In the genomic region with DNA sequence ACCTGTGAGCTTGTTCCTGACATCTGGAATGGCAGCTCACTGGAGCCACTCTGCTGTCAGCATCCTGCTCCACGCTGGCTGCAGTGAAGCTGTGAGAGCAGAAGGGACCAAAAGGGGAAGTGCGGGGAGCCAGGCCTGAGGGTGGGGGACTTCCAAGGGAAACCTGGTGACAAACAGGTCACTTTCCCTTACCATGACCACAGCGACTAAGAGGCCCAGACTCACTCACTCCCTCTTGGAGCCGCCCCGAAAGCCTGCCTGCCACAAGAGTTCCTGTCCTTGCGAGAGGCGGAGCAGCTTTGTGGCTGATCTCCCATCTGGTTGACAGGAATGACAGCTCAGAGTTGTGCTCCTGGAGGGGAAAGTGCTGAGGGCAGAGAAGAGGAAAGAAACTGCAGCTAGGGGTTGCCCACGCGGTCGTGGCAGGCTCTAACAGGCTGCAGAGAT, we compare ENCODE assay signal across 2 cellular contexts.
TF ChIP-seq lines count a peak whose summit lies in the region.

No MANE protein-coding gene starts in this region.

TF ChIP-seq in GM23338, 12 proteins besides CTCF, POLR2A, EP300 and RAD21 (continues in another document):
- TF ChIP-seq NANOG (IDR thresholded peaks at IDR 0.05; ENCODE audit: borderline replicate concordance) (no peak), ZNF114 (CRISPR knock-in tag; IDR thresholded peaks at IDR 0.05) (no peak), POLR2AphosphoS5 (IDR thresholded peaks at IDR 0.05; ENCODE audit: low read depth) (no peak), EZH2phosphoT487 (IDR thresholded peaks at IDR 0.05; ENCODE audit: unreplicated experiment) (no peak), ZNF462 (CRISPR knock-in tag; IDR thresholded peaks at IDR 0.05) (no peak), ETS1 (IDR thresholded peaks at IDR 0.05) (no peak), JUNB (IDR thresholded peaks at IDR 0.05; ENCODE audit: unreplicated experiment) (no peak), ZNF331 (CRISPR knock-in tag; IDR thresholded peaks at IDR 0.05; ENCODE audit: low read depth) (no peak), STAT1 (IDR thresholded peaks at IDR 0.05; ENCODE audit: unreplicated experiment) (no peak), EZH2 (IDR thresholded peaks at IDR 0.05; ENCODE audit: low read depth, unreplicated experiment) (no peak), CREB1 (CRISPR knock-in tag; IDR thresholded peaks at IDR 0.05; ENCODE audit: low read depth) (no peak)

TF ChIP-seq in IMR-90, 13 proteins besides CTCF, POLR2A, EP300 and RAD21:
- TF ChIP-seq RCOR1 (IDR thresholded peaks at IDR 0.05; ENCODE audit: insufficient replicate concordance, low read length) (no peak), CHD1 (IDR thresholded peaks at IDR 0.05; ENCODE audit: low read depth, low read length) (no peak), NFE2L2 (IDR thresholded peaks at IDR 0.05; ENCODE audit: low read depth, low read length) (no peak), RFX5 (IDR thresholded peaks at IDR 0.05; ENCODE audit: low read depth, low read length) (no peak), SMC3 (IDR thresholded peaks at IDR 0.05; ENCODE audit: low read depth, low read length) (no peak), MAZ (IDR thresholded peaks at IDR 0.05; ENCODE audit: borderline replicate concordance, low read depth, low read length) (no peak)
